17 cellular contexts compared by ENCODE assay signal in genomic region chr11:115721309-115722007, GRCh38.
DNase-seq lines count a peak whose midpoint lies in the region; ATAC-seq, FAIRE-seq and TF ChIP-seq lines count a peak whose summit lies in the region.
"Had no signal": no experiment of that assay in that cellular context is flagged by ENCODE, and none has a peak within 500 bp of the region (broad histone marks: within the 10 kb centered on the region; RNA-seq: fewer than 3 reads in every experiment).

No MANE protein-coding gene starts in this region.

- H3K9me3 ChIP-seq in endodermal cell (ENCODE audit: control insufficient read depth, low read length) (peaks cover 7% of the 10 kb centered on the region), body of pancreas (no peaks in the 10 kb centered on the region)

- no peak for FAIRE-seq in D721Med (lab: Jason Lieb, UNC)
- FAIRE-seq: A204.1, GM19239 had no signal

- H3K27ac ChIP-seq in endodermal cell (ENCODE audit: low read depth, low read length) (no peak overlapping the region), body of pancreas (no peak overlapping the region)
- H3K27ac ChIP-seq: BLaER1 treated with 17β-estradiol and CSF1 and Interleukin-3, amounts not matched to agents 10 nM and 100 nM had no signal

- no peaks in the 10 kb centered on the region for H3K36me3 Mint-ChIP-seq in endodermal cell (ENCODE audit: low read depth)

- H3K4me3 Mint-ChIP-seq in endodermal cell = no peak overlapping the region
- H3K4me3 Mint-ChIP-seq: H9; T-helper 1 cell treated with Interleukin-12 subunit alpha and Interleukin-12 subunit beta and Interleukin-4 antibody, amounts not matched to agents 30 μg/mL and 1 μg/mL, for 36 hours had no signal

- H3K4me1 ChIP-seq in endodermal cell (ENCODE audit: control insufficient read depth, insufficient read depth, low read length) (no peaks in the 10 kb centered on the region), body of pancreas (no peaks in the 10 kb centered on the region)

- TF ChIP-seq CTCF in D721Med (IDR thresholded peaks at IDR 0.05; ENCODE audit: insufficient read depth, missing control alignments) (peak; percentile 6), endodermal cell (conservative IDR thresholded peaks at IDR 0.05) (no peak), body of pancreas (IDR thresholded peaks at IDR 0.05) (no peak)

- H3K4me3 ChIP-seq in endodermal cell (ENCODE audit: low read length) (no peak overlapping the region), body of pancreas (no peak overlapping the region)
- H3K4me3 ChIP-seq: BLaER1 treated with 17β-estradiol and CSF1 and Interleukin-3, amounts not matched to agents 10 nM and 100 nM had no signal

- intact Hi-C loops in body of pancreas (cut with DNase I) = no loop called here

- DNase-seq in D721Med (ENCODE audit: insufficient read length, low spot score) = no peak
- DNase-seq in NCI-H1694 (lab: John Stamatoyannopoulos, UW) = peak; percentile 59
- DNase-seq in NCI-H69 (lab: John Stamatoyannopoulos, UW) = peak; percentile 83
- DNase-seq in endodermal cell = peak; percentile 7
- DNase-seq in body of pancreas = no peak
- no peak for DNase-seq in NCI-H345 treated with DMSO at 0.1 percent for 48 hours (lab: John Stamatoyannopoulos, UW; ENCODE audit: unreplicated experiment)
- DNase-seq: EL, H9, NCI-H1436, RPMI8226, SIG-M5 had no signal

- H3K27me3 Mint-ChIP-seq in endodermal cell (ENCODE audit: insufficient read depth) = peaks cover 19% of the 10 kb centered on the region

- no peaks in the 10 kb centered on the region for H3K36me3 ChIP-seq in endodermal cell (ENCODE audit: control insufficient read depth, insufficient read depth, low read length)
- no peaks in the 10 kb centered on the region for H3K36me3 ChIP-seq in body of pancreas (replicated peaks in 1 of 2; ENCODE audit: insufficient read depth in 1 of 2, low read depth in 2 of 2)
- H3K36me3 ChIP-seq: BLaER1 treated with 17β-estradiol and CSF1 and Interleukin-3, amounts not matched to agents 10 nM and 100 nM had no signal

- 92 to 93% methylated on average over 2 to 3 of the region's 3 CpGs for WGBS in endodermal cell (ENCODE audit: insufficient coverage in 1 of 2, insufficient read length in 1 of 2), 2 experiments
- WGBS in body of pancreas, 2 donors = 44 to 82% methylated on average over 3 of the region's 3 CpGs

- H3K27ac Mint-ChIP-seq in endodermal cell = no peak overlapping the region
- H3K27ac Mint-ChIP-seq: H9; T-helper 1 cell treated with Interleukin-12 subunit alpha and Interleukin-12 subunit beta and Interleukin-4 antibody, amounts not matched to agents 30 μg/mL and 1 μg/mL, for 36 hours had no signal

- TF ChIP-seq POLR2A in body of pancreas (IDR thresholded peaks at IDR 0.05) = no peak

- H3K9ac ChIP-seq in endodermal cell (ENCODE audit: extremely low read depth, low read length, poor library complexity, severe bottlenecking) = no peak overlapping the region
- H3K9ac ChIP-seq: BLaER1 treated with 17β-estradiol and CSF1 and Interleukin-3, amounts not matched to agents 10 nM and 100 nM had no signal

- H3K27me3 ChIP-seq in endodermal cell (ENCODE audit: control insufficient read depth, insufficient read depth, low read length, poor library complexity, severe bottlenecking) = peaks cover 17% of the 10 kb centered on the region
- no peaks in the 10 kb centered on the region for H3K27me3 ChIP-seq in body of pancreas
- H3K27me3 ChIP-seq: BLaER1 treated with 17β-estradiol and CSF1 and Interleukin-3, amounts not matched to agents 10 nM and 100 nM had no signal

- H3K4me1 Mint-ChIP-seq in endodermal cell = no peaks in the 10 kb centered on the region

- ATAC-seq in HG02642 (IDR thresholded peaks at IDR 0.05; ENCODE audit: poor library complexity, unreplicated experiment) (no peak), body of pancreas (no peak), GM18519 (IDR thresholded peaks at IDR 0.05; ENCODE audit: low FRiP score, unreplicated experiment) (no peak)

- peaks cover 2% of the 10 kb centered on the region for H3K9me3 Mint-ChIP-seq in endodermal cell
- H3K9me3 Mint-ChIP-seq: T-helper 1 cell treated with Interleukin-12 subunit alpha and Interleukin-12 subunit beta and Interleukin-4 antibody, amounts not matched to agents 30 μg/mL and 1 μg/mL, for 36 hours had no signal

Comparison
In these comparisons a context has a peak if more than half of its experiments do, and no peak if none do; other contexts are left out.
1. DNase-seq: peak in NCI-H1694 (single experiment), NCI-H69 (single experiment) and endodermal cell (single experiment); none in D721Med (single experiment), body of pancreas (0 of 4) and NCI-H345 treated with DMSO at 0.1 percent for 48 hours (single experiment).